In genomic region chr14:55340482-55340881, GRCh38 we compare ENCODE assay signal across 13 cellular contexts.
DNase-seq lines count a peak whose midpoint lies in the region; ATAC-seq and TF ChIP-seq lines count a peak whose summit lies in the region.
"Had no signal": no experiment of that assay in that cellular context is flagged by ENCODE, and none has a peak within 500 bp of the region (broad histone marks: within the 10 kb centered on the region; RNA-seq: fewer than 3 reads in every experiment).

No MANE protein-coding gene starts in this region.

- no peaks in the 10 kb centered on the region for H3K9me3 ChIP-seq in MM.1S (replicated peaks; ENCODE audit: insufficient read depth, low read length)
- H3K9me3 ChIP-seq: left ventricle myocardium inferior had no signal

- 0 out of 2 replicates have a peak, but pooled peaks cover 11% of the 10 kb centered on the region for H3K4me1 ChIP-seq in MM.1S (ENCODE audit: low read length)

- no peak overlapping the region for H3K27ac ChIP-seq in MM.1S (ENCODE audit: low read length)
- H3K27ac ChIP-seq: left ventricle myocardium inferior had no signal

- H3K4me3 ChIP-seq in MM.1S (ENCODE audit: low read length), result no peak overlapping the region
- H3K4me3 ChIP-seq: left ventricle myocardium inferior had no signal

- no peak for ATAC-seq in stimulated activated naive CD8-positive, alpha-beta T cell treated with anti-CD3 and anti-CD28 coated beads, Interleukin-15, Interleukin-2, amounts not matched to agents 100 U/mL and 50 U/mL, for 24 hours
- ATAC-seq in effector memory CD8-positive, alpha-beta T cell (replicated peaks), result no peak
- ATAC-seq in GM18519 (IDR thresholded peaks at IDR 0.05; ENCODE audit: low FRiP score, unreplicated experiment), result no peak

- no peak overlapping the region for H3K9ac ChIP-seq in MM.1S (ENCODE audit: low read length)

- H3K9me2 ChIP-seq in MM.1S (replicated peaks; ENCODE audit: insufficient read depth, low read length), result no peaks in the 10 kb centered on the region

- H3K4me2 ChIP-seq in MM.1S (ENCODE audit: low read depth, low read length), result no peak overlapping the region

- peak overlapping the region; percentile 76 for H3K27ac Mint-ChIP-seq in stimulated activated naive CD8-positive, alpha-beta T cell treated with anti-CD3 and anti-CD28 coated beads, Interleukin-15, Interleukin-2, amounts not matched to agents 100 ng/mL and 50 ng/mL, for 24 hours
- peak overlapping the region; percentile 55 to 57 for H3K27ac Mint-ChIP-seq in effector memory CD8-positive, alpha-beta T cell
- H3K27ac Mint-ChIP-seq: B cell, IgD-negative memory B cell had no signal

- 0 out of 2 replicates have a peak, but pooled peaks cover 18% of the 10 kb centered on the region for H3K79me2 ChIP-seq in MM.1S (ENCODE audit: low read length)

- no peaks in the 10 kb centered on the region for H3K27me3 Mint-ChIP-seq in stimulated activated naive CD8-positive, alpha-beta T cell treated with anti-CD3 and anti-CD28 coated beads, Interleukin-15, Interleukin-2, amounts not matched to agents 100 ng/mL and 50 ng/mL, for 24 hours
- H3K27me3 Mint-ChIP-seq in effector memory CD8-positive, alpha-beta T cell, result no peaks in the 10 kb centered on the region
- H3K27me3 Mint-ChIP-seq: B cell, IgD-negative memory B cell had no signal

- H3K36me3 Mint-ChIP-seq in stimulated activated naive CD8-positive, alpha-beta T cell treated with anti-CD3 and anti-CD28 coated beads, Interleukin-15, Interleukin-2, amounts not matched to agents 100 ng/mL and 50 ng/mL, for 24 hours (ENCODE audit: low read depth), result peaks cover 13% of the 10 kb centered on the region
- peaks cover 12% of the 10 kb centered on the region for H3K36me3 Mint-ChIP-seq in effector memory CD8-positive, alpha-beta T cell (ENCODE audit: insufficient read depth)

- H4K20me1 ChIP-seq in MM.1S (ENCODE audit: insufficient read depth, low read length), result no peaks in the 10 kb centered on the region

- H3F3A ChIP-seq in MM.1S (ENCODE audit: insufficient read depth, low read length), result no peaks in the 10 kb centered on the region; the same call in 1 of the 2 replicates

- peaks cover 80% of the 10 kb centered on the region for H3K4me1 Mint-ChIP-seq in stimulated activated naive CD8-positive, alpha-beta T cell treated with anti-CD3 and anti-CD28 coated beads, Interleukin-15, Interleukin-2, amounts not matched to agents 100 ng/mL and 50 ng/mL, for 24 hours (ENCODE audit: low read depth)
- H3K4me1 Mint-ChIP-seq in effector memory CD8-positive, alpha-beta T cell (ENCODE audit: low read depth in 2 of 2), result peaks cover 38 to 64% of the 10 kb centered on the region in 2 donors

- no peak overlapping the region for H3K4me3 Mint-ChIP-seq in stimulated activated naive CD8-positive, alpha-beta T cell treated with anti-CD3 and anti-CD28 coated beads, Interleukin-15, Interleukin-2, amounts not matched to agents 100 ng/mL and 50 ng/mL, for 24 hours
- H3K4me3 Mint-ChIP-seq in effector memory CD8-positive, alpha-beta T cell, result peak overlapping the region; percentile 18 to 36
- H3K4me3 Mint-ChIP-seq: B cell, IgD-negative memory B cell had no signal

- H3K27me3 ChIP-seq in MM.1S (replicated peaks; ENCODE audit: insufficient read depth, low read length), result no peaks in the 10 kb centered on the region

- no peak overlapping the region for H2AFZ ChIP-seq in MM.1S (ENCODE audit: low read length)

- no peaks in the 10 kb centered on the region for H3K36me3 ChIP-seq in MM.1S (replicated peaks; ENCODE audit: insufficient read depth, low read length)
- H3K36me3 ChIP-seq: left ventricle myocardium inferior had no signal

- no peak for TF ChIP-seq CTCF in MM.1S (IDR thresholded peaks at IDR 0.05; ENCODE audit: low read length)

- H3K9me3 Mint-ChIP-seq in stimulated activated naive CD8-positive, alpha-beta T cell treated with anti-CD3 and anti-CD28 coated beads, Interleukin-15, Interleukin-2, amounts not matched to agents 100 ng/mL and 50 ng/mL, for 24 hours, result no peaks in the 10 kb centered on the region
- no peaks in the 10 kb centered on the region for H3K9me3 Mint-ChIP-seq in effector memory CD8-positive, alpha-beta T cell
- H3K9me3 Mint-ChIP-seq: IgD-negative memory B cell had no signal

- DNase-seq in stimulated activated naive CD8-positive, alpha-beta T cell treated with anti-CD3 and anti-CD28 coated beads, Interleukin-15, Interleukin-2, amounts not matched to agents 100 U/mL and 50 U/mL, for 24 hours, result no peak
- DNase-seq in NCI-H510A (lab: John Stamatoyannopoulos, UW), result peak; percentile 37
- no peak for DNase-seq in effector memory CD8-positive, alpha-beta T cell
- no peak for DNase-seq in MM.1S
- no peak for DNase-seq in AG08395 (ENCODE audit: low spot score)
- DNase-seq: dermis blood vessel endothelial cell, left ventricle myocardium inferior, MV-4-11, NCI-H446 had no signal
